In the genomic region with DNA sequence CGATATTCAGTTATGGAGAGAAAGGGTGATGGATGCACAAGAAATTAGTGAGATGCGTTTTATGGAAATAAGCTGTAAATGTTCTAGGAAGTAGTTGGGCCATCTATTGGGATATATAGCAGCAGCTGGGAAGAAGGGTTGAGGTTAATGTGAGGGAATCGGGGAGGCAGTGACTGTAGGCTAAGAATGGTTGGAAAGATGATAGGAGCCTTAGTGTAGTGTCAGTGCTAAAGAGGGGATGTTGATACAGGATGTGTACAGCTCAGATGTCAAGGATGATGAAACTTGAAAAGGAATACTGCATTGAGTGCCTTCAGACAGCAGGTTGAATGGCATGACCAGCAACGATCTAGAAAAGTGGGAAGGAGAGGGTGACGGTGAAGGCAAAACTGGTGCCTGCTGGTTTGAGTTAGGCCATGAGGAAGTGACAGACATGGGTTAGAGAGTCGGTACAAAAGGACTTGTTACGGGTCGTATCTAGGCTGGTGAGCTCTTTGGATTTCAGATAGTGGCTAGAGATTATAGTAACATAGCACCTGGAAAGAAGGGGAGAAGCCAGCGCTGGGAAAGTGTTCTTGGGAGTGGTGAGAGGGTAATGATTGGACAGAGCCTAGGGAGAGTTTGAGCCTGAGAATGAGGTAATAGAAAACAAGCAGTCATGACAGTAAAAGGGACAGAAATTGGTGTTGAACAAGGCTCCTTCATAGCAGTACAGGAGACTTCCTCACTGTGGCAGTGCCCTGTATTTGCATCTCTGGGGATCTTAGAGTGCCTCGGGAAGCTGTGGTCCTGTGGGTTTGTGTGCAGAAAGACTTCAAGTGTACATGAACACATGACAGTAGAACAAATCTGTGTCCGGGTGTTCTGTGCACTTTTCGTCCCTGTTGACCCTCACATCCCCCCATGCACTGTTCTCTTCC, we compare ENCODE assay signal across 12 cellular contexts. TPM values are rescaled to one million over a fixed set of nuclear protein-coding genes. Genes with fewer than 3 reads are reported as not detected.
DNase-seq lines count a peak whose midpoint lies in the region; ATAC-seq lines count a peak whose summit lies in the region.
"Had no signal": no experiment of that assay in that cellular context is flagged by ENCODE, and none has a peak within 500 bp of the region (broad histone marks: within the 10 kb centered on the region; RNA-seq: fewer than 3 reads in every experiment).

No MANE protein-coding gene starts in this region.

- H3K36me3 Mint-ChIP-seq in activated T-cell treated with anti-CD3 and anti-CD28 coated beads, Interleukin-2, amount 50 U/mL, for 24 hours (ENCODE audit: low read depth), result peaks cover 85% of the 10 kb centered on the region
- peaks cover 64% of the 10 kb centered on the region for H3K36me3 Mint-ChIP-seq in activated naive CD8-positive, alpha-beta T cell treated with anti-CD3 and anti-CD28 coated beads for 36 hours

- H3K27ac Mint-ChIP-seq in activated T-cell treated with anti-CD3 and anti-CD28 coated beads, Interleukin-2, amount 50 U/mL, for 24 hours, result peak overlapping the region; percentile 74
- peak overlapping the region; percentile 32 for H3K27ac Mint-ChIP-seq in activated naive CD8-positive, alpha-beta T cell treated with anti-CD3 and anti-CD28 coated beads for 36 hours
- H3K27ac Mint-ChIP-seq: T-helper 2 cell treated with Interferon-gamma antibody and Interleukin-4, amounts not matched to agents 5 μg/mL and 100 μg/mL, for 36 hours had no signal

- H3K4me3 Mint-ChIP-seq in activated T-cell treated with anti-CD3 and anti-CD28 coated beads, Interleukin-2, amount 50 U/mL, for 24 hours, result no peak overlapping the region
- H3K4me3 Mint-ChIP-seq in activated naive CD8-positive, alpha-beta T cell treated with anti-CD3 and anti-CD28 coated beads for 36 hours, result no peak overlapping the region
- H3K4me3 Mint-ChIP-seq: T-helper 2 cell treated with Interferon-gamma antibody and Interleukin-4, amounts not matched to agents 5 μg/mL and 100 μg/mL, for 36 hours had no signal

- H3K9me3 Mint-ChIP-seq in activated T-cell treated with anti-CD3 and anti-CD28 coated beads, Interleukin-2, amount 50 U/mL, for 24 hours, result no peaks in the 10 kb centered on the region
- H3K9me3 Mint-ChIP-seq in activated naive CD8-positive, alpha-beta T cell treated with anti-CD3 and anti-CD28 coated beads for 36 hours, result peaks cover 3% of the 10 kb centered on the region

- H3K4me1 Mint-ChIP-seq in activated T-cell treated with anti-CD3 and anti-CD28 coated beads, Interleukin-2, amount 50 U/mL, for 24 hours (ENCODE audit: low read depth), result peaks cover 20% of the 10 kb centered on the region
- H3K4me1 Mint-ChIP-seq in activated naive CD8-positive, alpha-beta T cell treated with anti-CD3 and anti-CD28 coated beads for 36 hours, result peaks cover 14% of the 10 kb centered on the region

- no peak for ATAC-seq in HG03439 (IDR thresholded peaks at IDR 0.05; ENCODE audit: unreplicated experiment)
- ATAC-seq: pancreas had no signal

- no peaks in the 10 kb centered on the region for H3K27me3 Mint-ChIP-seq in activated T-cell treated with anti-CD3 and anti-CD28 coated beads, Interleukin-2, amount 50 U/mL, for 24 hours
- no peaks in the 10 kb centered on the region for H3K27me3 Mint-ChIP-seq in activated naive CD8-positive, alpha-beta T cell treated with anti-CD3 and anti-CD28 coated beads for 36 hours

- DNase-seq in activated T-cell treated with anti-CD3 and anti-CD28 coated beads, Interleukin-2, amount 50 U/mL, for 24 hours, result no peak
- no peak for DNase-seq in activated T-cell treated with anti-CD3 and anti-CD28 coated beads for 4 hours
- DNase-seq in activated naive CD8-positive, alpha-beta T cell treated with anti-CD3 and anti-CD28 coated beads for 36 hours, result no peak
- DNase-seq in posterior vena cava (ENCODE audit: low spot score), result peak; percentile 6
- DNase-seq in kidney glomerular epithelial cell (lab: John Stamatoyannopoulos, UW), result no peak
- DNase-seq: Karpas-422, mammary epithelial cell, NCI-H146, NCI-H748 treated with DMSO at 0.1 percent for 48 hours had no signal

- intact Hi-C loops in posterior vena cava (cut with DNase I), result no loop called here

RNA-seq across cellular contexts. Expression of a gene that starts 9.6 kb away (rescaled TPM):
- total RNA-seq in activated naive CD8-positive, alpha-beta T cell treated with anti-CD3 and anti-CD28 coated beads for 36 hours, result 100 to 1,000 TPM; 423 to 460 TPM
- 100 to 1,000 TPM; 135 to 142 TPM for total RNA-seq in posterior vena cava

RNA-seq across cellular contexts. Expression of a gene that starts 17.8 kb away (rescaled TPM):
- 100 to 1,000 TPM; 154 to 162 TPM for total RNA-seq in activated naive CD8-positive, alpha-beta T cell treated with anti-CD3 and anti-CD28 coated beads for 36 hours
- 10 to 100 TPM; 12.7 to 20.7 TPM for total RNA-seq in posterior vena cava

RNA-seq across cellular contexts. Expression of a gene that starts 22.8 kb away (rescaled TPM):
- total RNA-seq in activated naive CD8-positive, alpha-beta T cell treated with anti-CD3 and anti-CD28 coated beads for 36 hours, result 10 to 100 TPM; 30.7 to 33.4 TPM
- 10 to 100 TPM; 34.0 to 43.8 TPM for total RNA-seq in posterior vena cava

RNA-seq across cellular contexts. Expression of a gene that starts 25.1 kb away (rescaled TPM):
- total RNA-seq in activated naive CD8-positive, alpha-beta T cell treated with anti-CD3 and anti-CD28 coated beads for 36 hours, result 10 to 100 TPM; 38.5 to 44.8 TPM
- 10 to 100 TPM; 46.5 to 49.1 TPM for total RNA-seq in posterior vena cava

RNA-seq across cellular contexts. Expression of a gene that starts 37.9 kb away (rescaled TPM):
- total RNA-seq in activated naive CD8-positive, alpha-beta T cell treated with anti-CD3 and anti-CD28 coated beads for 36 hours, result under 1 TPM; 0.56 to 0.62 TPM
- total RNA-seq in posterior vena cava, result 1 to 10 TPM in 1 of 2 donors, under 1 TPM in 1; 0.90 to 3.2 TPM

Comparison
In these comparisons a context has a peak if more than half of its experiments do, and no peak if none do; other contexts are left out.
1. RNA of a gene that starts 17.8 kb away (total RNA-seq): 154 to 162 TPM in activated naive CD8-positive, alpha-beta T cell treated with anti-CD3 and anti-CD28 coated beads for 36 hours; 12.7 to 20.7 TPM in posterior vena cava; every median in the first group is over 4 times any median in the second.